1 cellular context compared by ENCODE assay signal in the genomic region with DNA sequence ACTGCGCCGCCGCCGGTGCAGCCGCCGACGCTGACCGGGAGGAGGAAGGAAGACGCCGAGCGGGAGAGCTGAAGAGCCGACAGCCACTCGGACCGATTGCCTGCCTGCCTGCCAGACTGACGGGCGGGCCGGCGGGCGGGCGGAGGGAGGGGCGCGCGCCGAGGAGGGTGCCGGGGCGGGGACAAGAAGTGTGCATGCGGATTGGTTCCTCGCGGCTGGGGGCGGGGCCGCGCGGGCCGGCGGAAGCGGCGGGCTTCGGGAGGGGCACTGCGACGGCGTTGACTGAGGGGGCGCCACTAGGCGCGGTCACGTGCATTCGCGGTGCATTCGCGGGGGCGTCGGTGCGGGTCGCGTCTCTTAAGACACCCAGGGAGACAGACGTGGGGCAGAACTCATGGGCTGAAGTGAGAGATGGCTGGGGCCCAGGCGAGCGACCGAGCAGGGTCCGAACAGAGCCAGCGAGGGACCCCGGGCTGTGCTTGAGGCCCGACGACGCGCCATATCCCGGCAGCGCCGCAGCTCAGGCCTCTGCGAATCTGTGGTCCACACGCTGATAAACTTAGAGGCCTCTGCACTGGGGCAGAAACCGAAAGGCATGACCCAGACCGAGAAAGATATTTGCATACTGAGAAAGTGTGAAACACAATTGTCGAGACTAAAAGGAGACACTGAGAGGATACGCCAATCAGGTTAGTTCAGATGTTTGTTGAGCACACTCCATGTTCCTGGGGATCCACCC.
TF ChIP-seq lines count a peak whose summit lies in the region.

A gene (minus strand): TSS at position 118 of the 739 bp plus-strand sequence. CDS start 205 bp downstream, outside the sequence.

TF ChIP-seq in HepG2, 621 proteins besides CTCF, POLR2A, EP300 and RAD21 (continued from another document and continues in another):
- TF ChIP-seq, protein P1, sequence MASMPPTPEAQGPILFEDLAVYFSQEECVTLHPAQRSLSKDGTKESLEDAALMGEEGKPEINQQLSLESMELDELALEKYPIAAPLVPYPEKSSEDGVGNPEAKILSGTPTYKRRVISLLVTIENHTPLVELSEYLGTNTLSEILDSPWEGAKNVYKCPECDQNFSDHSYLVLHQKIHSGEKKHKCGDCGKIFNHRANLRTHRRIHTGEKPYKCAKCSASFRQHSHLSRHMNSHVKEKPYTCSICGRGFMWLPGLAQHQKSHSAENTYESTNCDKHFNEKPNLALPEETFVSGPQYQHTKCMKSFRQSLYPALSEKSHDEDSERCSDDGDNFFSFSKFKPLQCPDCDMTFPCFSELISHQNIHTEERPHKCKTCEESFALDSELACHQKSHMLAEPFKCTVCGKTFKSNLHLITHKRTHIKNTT (CRISPR knock-in tag; IDR thresholded peaks at IDR 0.05), result no peak
- TF ChIP-seq, protein P2, sequence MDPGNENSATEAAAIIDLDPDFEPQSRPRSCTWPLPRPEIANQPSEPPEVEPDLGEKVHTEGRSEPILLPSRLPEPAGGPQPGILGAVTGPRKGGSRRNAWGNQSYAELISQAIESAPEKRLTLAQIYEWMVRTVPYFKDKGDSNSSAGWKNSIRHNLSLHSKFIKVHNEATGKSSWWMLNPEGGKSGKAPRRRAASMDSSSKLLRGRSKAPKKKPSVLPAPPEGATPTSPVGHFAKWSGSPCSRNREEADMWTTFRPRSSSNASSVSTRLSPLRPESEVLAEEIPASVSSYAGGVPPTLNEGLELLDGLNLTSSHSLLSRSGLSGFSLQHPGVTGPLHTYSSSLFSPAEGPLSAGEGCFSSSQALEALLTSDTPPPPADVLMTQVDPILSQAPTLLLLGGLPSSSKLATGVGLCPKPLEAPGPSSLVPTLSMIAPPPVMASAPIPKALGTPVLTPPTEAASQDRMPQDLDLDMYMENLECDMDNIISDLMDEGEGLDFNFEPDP (CRISPR knock-in tag; conservative IDR thresholded peaks at IDR 0.05), result no peak
- TF ChIP-seq KLF12 (CRISPR knock-in tag; IDR thresholded peaks at IDR 0.05; ENCODE audit: borderline replicate concordance) (peak; percentile 78; the same call in 1 of the 2 replicates), ZNF143 (CRISPR knock-in tag; IDR thresholded peaks at IDR 0.05) (peak; percentile 45; the same call in 1 of the 2 replicates), NR2F2 (IDR thresholded peaks at IDR 0.05; ENCODE audit: borderline replicate concordance, low read depth) (no peak; the same call in 1 of the 2 replicates), THYN1 (CRISPR knock-in tag; IDR thresholded peaks at IDR 0.05; ENCODE audit: borderline replicate concordance, low read depth) (no peak), ZNF232 (CRISPR knock-in tag; IDR thresholded peaks at IDR 0.05; ENCODE audit: borderline replicate concordance) (no peak), ZNF367 (CRISPR knock-in tag; IDR thresholded peaks at IDR 0.05; ENCODE audit: borderline replicate concordance) (no peak), BCL6 (CRISPR knock-in tag; IDR thresholded peaks at IDR 0.05) (no peak), AGO1 (IDR thresholded peaks at IDR 0.05; ENCODE audit: low read depth, low read length, poor library complexity, severe bottlenecking) (no peak), ZNF343 (CRISPR knock-in tag; IDR thresholded peaks at IDR 0.05) (no peak; the same call in 1 of the 2 replicates), IKZF1 (IDR thresholded peaks at IDR 0.05) (no peak), ZSCAN22 (CRISPR knock-in tag; IDR thresholded peaks at IDR 0.05) (no peak), MIER2 (CRISPR knock-in tag; IDR thresholded peaks at IDR 0.05) (no peak), JDP2 (CRISPR knock-in tag; IDR thresholded peaks at IDR 0.05; ENCODE audit: borderline replicate concordance) (peak; percentile 82; the same call in 1 of the 2 replicates), ZBTB8A (CRISPR knock-in tag; IDR thresholded peaks at IDR 0.05; ENCODE audit: borderline replicate concordance, low read depth) (no peak), KMT2B (CRISPR knock-in tag; IDR thresholded peaks at IDR 0.05) (peak; percentile 87), MTA1 (CRISPR knock-in tag; IDR thresholded peaks at IDR 0.05; ENCODE audit: borderline replicate concordance) (no peak; the same call in 1 of the 2 replicates), ELF3 (CRISPR knock-in tag; IDR thresholded peaks at IDR 0.05) (no peak), ZNF138 (CRISPR knock-in tag; IDR thresholded peaks at IDR 0.05; ENCODE audit: low read depth) (0 out of 2 replicates have a peak, but pooled peaks have one; percentile 34), SMARCE1 (IDR thresholded peaks at IDR 0.05; ENCODE audit: borderline replicate concordance) (no peak), ESRRA (CRISPR knock-in tag; IDR thresholded peaks at IDR 0.05; ENCODE audit: low read depth) (peak; percentile 11; the same call in 1 of the 2 replicates), JUN (CRISPR knock-in tag; IDR thresholded peaks at IDR 0.05) (no peak), ZNF24 (IDR thresholded peaks at IDR 0.05) (no peak), PPARG (CRISPR knock-in tag; conservative IDR thresholded peaks at IDR 0.05) (0 out of 2 replicates have a peak, but pooled peaks have one; percentile 55), NFATC3 (CRISPR knock-in tag; IDR thresholded peaks at IDR 0.05) (no peak), ZNF234 (CRISPR knock-in tag; conservative IDR thresholded peaks at IDR 0.05) (no peak), KDM1A (CRISPR knock-in tag; IDR thresholded peaks at IDR 0.05) (no peak)
- TF ChIP-seq, protein P3, sequence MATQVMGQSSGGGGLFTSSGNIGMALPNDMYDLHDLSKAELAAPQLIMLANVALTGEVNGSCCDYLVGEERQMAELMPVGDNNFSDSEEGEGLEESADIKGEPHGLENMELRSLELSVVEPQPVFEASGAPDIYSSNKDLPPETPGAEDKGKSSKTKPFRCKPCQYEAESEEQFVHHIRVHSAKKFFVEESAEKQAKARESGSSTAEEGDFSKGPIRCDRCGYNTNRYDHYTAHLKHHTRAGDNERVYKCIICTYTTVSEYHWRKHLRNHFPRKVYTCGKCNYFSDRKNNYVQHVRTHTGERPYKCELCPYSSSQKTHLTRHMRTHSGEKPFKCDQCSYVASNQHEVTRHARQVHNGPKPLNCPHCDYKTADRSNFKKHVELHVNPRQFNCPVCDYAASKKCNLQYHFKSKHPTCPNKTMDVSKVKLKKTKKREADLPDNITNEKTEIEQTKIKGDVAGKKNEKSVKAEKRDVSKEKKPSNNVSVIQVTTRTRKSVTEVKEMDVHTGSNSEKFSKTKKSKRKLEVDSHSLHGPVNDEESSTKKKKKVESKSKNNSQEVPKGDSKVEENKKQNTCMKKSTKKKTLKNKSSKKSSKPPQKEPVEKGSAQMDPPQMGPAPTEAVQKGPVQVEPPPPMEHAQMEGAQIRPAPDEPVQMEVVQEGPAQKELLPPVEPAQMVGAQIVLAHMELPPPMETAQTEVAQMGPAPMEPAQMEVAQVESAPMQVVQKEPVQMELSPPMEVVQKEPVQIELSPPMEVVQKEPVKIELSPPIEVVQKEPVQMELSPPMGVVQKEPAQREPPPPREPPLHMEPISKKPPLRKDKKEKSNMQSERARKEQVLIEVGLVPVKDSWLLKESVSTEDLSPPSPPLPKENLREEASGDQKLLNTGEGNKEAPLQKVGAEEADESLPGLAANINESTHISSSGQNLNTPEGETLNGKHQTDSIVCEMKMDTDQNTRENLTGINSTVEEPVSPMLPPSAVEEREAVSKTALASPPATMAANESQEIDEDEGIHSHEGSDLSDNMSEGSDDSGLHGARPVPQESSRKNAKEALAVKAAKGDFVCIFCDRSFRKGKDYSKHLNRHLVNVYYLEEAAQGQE (IDR thresholded peaks at IDR 0.05; ENCODE audit: borderline replicate concordance in 1 of 2, low read depth in 1 of 2, low read length in 2 of 2), result no peak
- TF ChIP-seq, protein P4, sequence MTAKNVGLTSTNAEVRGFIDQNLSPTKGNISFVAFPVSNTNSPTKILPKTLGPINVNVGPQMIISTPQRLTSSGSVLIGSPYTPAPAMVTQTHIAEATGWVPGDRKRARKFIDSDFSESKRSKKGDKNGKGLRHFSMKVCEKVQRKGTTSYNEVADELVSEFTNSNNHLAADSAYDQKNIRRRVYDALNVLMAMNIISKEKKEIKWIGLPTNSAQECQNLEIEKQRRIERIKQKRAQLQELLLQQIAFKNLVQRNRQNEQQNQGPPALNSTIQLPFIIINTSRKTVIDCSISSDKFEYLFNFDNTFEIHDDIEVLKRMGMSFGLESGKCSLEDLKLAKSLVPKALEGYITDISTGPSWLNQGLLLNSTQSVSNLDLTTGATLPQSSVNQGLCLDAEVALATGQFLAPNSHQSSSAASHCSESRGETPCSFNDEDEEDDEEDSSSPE (CRISPR knock-in tag; IDR thresholded peaks at IDR 0.05), result peak; percentile 80
- TF ChIP-seq, protein P5, sequence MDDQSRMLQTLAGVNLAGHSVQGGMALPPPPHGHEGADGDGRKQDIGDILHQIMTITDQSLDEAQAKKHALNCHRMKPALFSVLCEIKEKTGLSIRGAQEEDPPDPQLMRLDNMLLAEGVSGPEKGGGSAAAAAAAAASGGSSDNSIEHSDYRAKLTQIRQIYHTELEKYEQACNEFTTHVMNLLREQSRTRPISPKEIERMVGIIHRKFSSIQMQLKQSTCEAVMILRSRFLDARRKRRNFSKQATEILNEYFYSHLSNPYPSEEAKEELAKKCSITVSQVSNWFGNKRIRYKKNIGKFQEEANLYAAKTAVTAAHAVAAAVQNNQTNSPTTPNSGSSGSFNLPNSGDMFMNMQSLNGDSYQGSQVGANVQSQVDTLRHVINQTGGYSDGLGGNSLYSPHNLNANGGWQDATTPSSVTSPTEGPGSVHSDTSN (CRISPR knock-in tag; IDR thresholded peaks at IDR 0.05; ENCODE audit: borderline replicate concordance), result no peak
- TF ChIP-seq, protein P6, sequence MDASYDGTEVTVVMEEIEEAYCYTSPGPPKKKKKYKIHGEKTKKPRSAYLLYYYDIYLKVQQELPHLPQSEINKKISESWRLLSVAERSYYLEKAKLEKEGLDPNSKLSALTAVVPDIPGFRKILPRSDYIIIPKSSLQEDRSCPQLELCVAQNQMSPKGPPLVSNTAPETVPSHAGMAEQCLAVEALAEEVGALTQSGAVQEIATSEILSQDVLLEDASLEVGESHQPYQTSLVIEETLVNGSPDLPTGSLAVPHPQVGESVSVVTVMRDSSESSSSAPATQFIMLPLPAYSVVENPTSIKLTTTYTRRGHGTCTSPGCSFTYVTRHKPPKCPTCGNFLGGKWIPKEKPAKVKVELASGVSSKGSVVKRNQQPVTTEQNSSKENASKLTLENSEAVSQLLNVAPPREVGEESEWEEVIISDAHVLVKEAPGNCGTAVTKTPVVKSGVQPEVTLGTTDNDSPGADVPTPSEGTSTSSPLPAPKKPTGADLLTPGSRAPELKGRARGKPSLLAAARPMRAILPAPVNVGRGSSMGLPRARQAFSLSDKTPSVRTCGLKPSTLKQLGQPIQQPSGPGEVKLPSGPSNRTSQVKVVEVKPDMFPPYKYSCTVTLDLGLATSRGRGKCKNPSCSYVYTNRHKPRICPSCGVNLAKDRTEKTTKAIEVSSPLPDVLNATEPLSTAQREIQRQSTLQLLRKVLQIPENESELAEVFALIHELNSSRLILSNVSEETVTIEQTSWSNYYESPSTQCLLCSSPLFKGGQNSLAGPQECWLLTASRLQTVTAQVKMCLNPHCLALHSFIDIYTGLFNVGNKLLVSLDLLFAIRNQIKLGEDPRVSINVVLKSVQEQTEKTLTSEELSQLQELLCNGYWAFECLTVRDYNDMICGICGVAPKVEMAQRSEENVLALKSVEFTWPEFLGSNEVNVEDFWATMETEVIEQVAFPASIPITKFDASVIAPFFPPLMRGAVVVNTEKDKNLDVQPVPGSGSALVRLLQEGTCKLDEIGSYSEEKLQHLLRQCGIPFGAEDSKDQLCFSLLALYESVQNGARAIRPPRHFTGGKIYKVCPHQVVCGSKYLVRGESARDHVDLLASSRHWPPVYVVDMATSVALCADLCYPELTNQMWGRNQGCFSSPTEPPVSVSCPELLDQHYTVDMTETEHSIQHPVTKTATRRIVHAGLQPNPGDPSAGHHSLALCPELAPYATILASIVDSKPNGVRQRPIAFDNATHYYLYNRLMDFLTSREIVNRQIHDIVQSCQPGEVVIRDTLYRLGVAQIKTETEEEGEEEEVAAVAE (CRISPR knock-in tag; IDR thresholded peaks at IDR 0.05; ENCODE audit: borderline replicate concordance), result no peak
- TF ChIP-seq, protein P7, sequence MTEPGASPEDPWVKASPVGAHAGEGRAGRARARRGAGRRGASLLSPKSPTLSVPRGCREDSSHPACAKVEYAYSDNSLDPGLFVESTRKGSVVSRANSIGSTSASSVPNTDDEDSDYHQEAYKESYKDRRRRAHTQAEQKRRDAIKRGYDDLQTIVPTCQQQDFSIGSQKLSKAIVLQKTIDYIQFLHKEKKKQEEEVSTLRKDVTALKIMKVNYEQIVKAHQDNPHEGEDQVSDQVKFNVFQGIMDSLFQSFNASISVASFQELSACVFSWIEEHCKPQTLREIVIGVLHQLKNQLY (CRISPR knock-in tag; IDR thresholded peaks at IDR 0.05), result peak; percentile 74
- TF ChIP-seq, protein P8, sequence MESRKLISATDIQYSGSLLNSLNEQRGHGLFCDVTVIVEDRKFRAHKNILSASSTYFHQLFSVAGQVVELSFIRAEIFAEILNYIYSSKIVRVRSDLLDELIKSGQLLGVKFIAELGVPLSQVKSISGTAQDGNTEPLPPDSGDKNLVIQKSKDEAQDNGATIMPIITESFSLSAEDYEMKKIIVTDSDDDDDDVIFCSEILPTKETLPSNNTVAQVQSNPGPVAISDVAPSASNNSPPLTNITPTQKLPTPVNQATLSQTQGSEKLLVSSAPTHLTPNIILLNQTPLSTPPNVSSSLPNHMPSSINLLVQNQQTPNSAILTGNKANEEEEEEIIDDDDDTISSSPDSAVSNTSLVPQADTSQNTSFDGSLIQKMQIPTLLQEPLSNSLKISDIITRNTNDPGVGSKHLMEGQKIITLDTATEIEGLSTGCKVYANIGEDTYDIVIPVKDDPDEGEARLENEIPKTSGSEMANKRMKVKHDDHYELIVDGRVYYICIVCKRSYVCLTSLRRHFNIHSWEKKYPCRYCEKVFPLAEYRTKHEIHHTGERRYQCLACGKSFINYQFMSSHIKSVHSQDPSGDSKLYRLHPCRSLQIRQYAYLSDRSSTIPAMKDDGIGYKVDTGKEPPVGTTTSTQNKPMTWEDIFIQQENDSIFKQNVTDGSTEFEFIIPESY (CRISPR knock-in tag; IDR thresholded peaks at IDR 0.05), result no peak
- TF ChIP-seq, protein P9, sequence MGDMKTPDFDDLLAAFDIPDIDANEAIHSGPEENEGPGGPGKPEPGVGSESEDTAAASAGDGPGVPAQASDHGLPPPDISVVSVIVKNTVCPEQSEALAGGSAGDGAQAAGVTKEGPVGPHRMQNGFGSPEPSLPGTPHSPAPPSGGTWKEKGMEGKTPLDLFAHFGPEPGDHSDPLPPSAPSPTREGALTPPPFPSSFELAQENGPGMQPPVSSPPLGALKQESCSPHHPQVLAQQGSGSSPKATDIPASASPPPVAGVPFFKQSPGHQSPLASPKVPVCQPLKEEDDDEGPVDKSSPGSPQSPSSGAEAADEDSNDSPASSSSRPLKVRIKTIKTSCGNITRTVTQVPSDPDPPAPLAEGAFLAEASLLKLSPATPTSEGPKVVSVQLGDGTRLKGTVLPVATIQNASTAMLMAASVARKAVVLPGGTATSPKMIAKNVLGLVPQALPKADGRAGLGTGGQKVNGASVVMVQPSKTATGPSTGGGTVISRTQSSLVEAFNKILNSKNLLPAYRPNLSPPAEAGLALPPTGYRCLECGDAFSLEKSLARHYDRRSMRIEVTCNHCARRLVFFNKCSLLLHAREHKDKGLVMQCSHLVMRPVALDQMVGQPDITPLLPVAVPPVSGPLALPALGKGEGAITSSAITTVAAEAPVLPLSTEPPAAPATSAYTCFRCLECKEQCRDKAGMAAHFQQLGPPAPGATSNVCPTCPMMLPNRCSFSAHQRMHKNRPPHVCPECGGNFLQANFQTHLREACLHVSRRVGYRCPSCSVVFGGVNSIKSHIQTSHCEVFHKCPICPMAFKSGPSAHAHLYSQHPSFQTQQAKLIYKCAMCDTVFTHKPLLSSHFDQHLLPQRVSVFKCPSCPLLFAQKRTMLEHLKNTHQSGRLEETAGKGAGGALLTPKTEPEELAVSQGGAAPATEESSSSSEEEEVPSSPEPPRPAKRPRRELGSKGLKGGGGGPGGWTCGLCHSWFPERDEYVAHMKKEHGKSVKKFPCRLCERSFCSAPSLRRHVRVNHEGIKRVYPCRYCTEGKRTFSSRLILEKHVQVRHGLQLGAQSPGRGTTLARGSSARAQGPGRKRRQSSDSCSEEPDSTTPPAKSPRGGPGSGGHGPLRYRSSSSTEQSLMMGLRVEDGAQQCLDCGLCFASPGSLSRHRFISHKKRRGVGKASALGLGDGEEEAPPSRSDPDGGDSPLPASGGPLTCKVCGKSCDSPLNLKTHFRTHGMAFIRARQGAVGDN (CRISPR knock-in tag; IDR thresholded peaks at IDR 0.05), result peak; percentile 96
